Comparison of ENCODE assay signal across 8 cellular contexts in genomic region chr3:81666502-81667121, GRCh38.
A peak's percentile ranks its signal among the peaks of the same experiment; 100 is the strongest.
DNase-seq lines count a peak whose midpoint lies in the region; ATAC-seq and TF ChIP-seq lines count a peak whose summit lies in the region.

No MANE protein-coding gene starts in this region.

- H3K27me3 ChIP-seq in CD4-positive, CD25-positive, alpha-beta regulatory T cell (ENCODE audit: control insufficient read depth, insufficient read depth, low read length): no peaks in the 10 kb centered on the region
- no peaks in the 10 kb centered on the region for H3K27me3 ChIP-seq in GM23248 (replicated peaks; ENCODE audit: insufficient read depth)
- H3K27me3 ChIP-seq in WERI-Rb-1 (ENCODE audit: insufficient read depth, low read depth, severe bottlenecking): no peaks in the 10 kb centered on the region

- H3K4me1 ChIP-seq in CD4-positive, CD25-positive, alpha-beta regulatory T cell (ENCODE audit: control insufficient read depth, insufficient read depth, low read length, poor library complexity, severe bottlenecking): no peaks in the 10 kb centered on the region
- H3K4me1 ChIP-seq in GM23248 (ENCODE audit: insufficient read depth): 0 out of 2 replicates have a peak, but pooled peaks cover 5% of the 10 kb centered on the region

- no peaks in the 10 kb centered on the region for H3K4me1 Mint-ChIP-seq in CD4-positive, CD25-positive, alpha-beta regulatory T cell

- in situ Hi-C loops in GM23248 (cut with MboI): loop anchor here (25.0 kb wide), 1 partner anchor 471 kb away; no protein-coding TSS in a partner anchor

- H3K4me3 Mint-ChIP-seq in CD4-positive, CD25-positive, alpha-beta regulatory T cell: no peak overlapping the region

- TF ChIP-seq CTCF in WERI-Rb-1 (IDR thresholded peaks at IDR 0.05; ENCODE audit: low read depth, low read length): 0 out of 2 replicates have a peak, but pooled peaks have one; percentile 12

- peaks cover 0 to 1% (median 0%) of the 10 kb centered on the region in 7 donors for H3K9me3 Mint-ChIP-seq in CD4-positive, CD25-positive, alpha-beta regulatory T cell

- H3K36me3 Mint-ChIP-seq in CD4-positive, CD25-positive, alpha-beta regulatory T cell: no peaks in the 10 kb centered on the region

- no peak overlapping the region for H3K4me3 ChIP-seq in CD4-positive, CD25-positive, alpha-beta regulatory T cell (ENCODE audit: low read depth, low read length)
- H3K4me3 ChIP-seq in GM23248: no peak overlapping the region
- H3K4me3 ChIP-seq in WERI-Rb-1 (ENCODE audit: low read depth, low read length): no peak overlapping the region

- no peaks in the 10 kb centered on the region for H3K9me3 ChIP-seq in CD4-positive, CD25-positive, alpha-beta regulatory T cell (ENCODE audit: control insufficient read depth in 2 of 2, low read length in 2 of 2)
- H3K9me3 ChIP-seq in GM23248 (ENCODE audit: low read depth) (no peaks in the 10 kb centered on the region), WERI-Rb-1 (ENCODE audit: severe bottlenecking) (no peaks in the 10 kb centered on the region)

- no peak overlapping the region for H3K27ac Mint-ChIP-seq in CD4-positive, CD25-positive, alpha-beta regulatory T cell

- H3K36me3 ChIP-seq in CD4-positive, CD25-positive, alpha-beta regulatory T cell (ENCODE audit: control insufficient read depth, insufficient read depth, low read length): no peaks in the 10 kb centered on the region
- H3K36me3 ChIP-seq in GM23248 (ENCODE audit: low read depth): peaks cover 19% of the 10 kb centered on the region; the same call in 1 of the 2 replicates
- H3K36me3 ChIP-seq in WERI-Rb-1: no peaks in the 10 kb centered on the region

- no peak overlapping the region for H3K4me2 ChIP-seq in GM23248 (ENCODE audit: unreplicated experiment)

- H3F3A ChIP-seq in GM23248 (ENCODE audit: insufficient read depth): peaks cover 4% of the 10 kb centered on the region; the same call in 1 of the 2 replicates

- H2AFZ ChIP-seq in GM23248: no peak overlapping the region

- H3K79me2 ChIP-seq in GM23248 (ENCODE audit: insufficient read depth): peaks cover 95% of the 10 kb centered on the region

- H3K9me2 ChIP-seq in GM23248 (ENCODE audit: insufficient read depth): no peaks in the 10 kb centered on the region

- ATAC-seq in CD4-positive, CD25-positive, alpha-beta regulatory T cell (ENCODE audit: low read depth in 2 of 2): no peak
- ATAC-seq in HG02623 (IDR thresholded peaks at IDR 0.05; ENCODE audit: unreplicated experiment): no peak
- ATAC-seq in HG02840 (IDR thresholded peaks at IDR 0.05; ENCODE audit: low FRiP score, unreplicated experiment): no peak

- H4K20me1 ChIP-seq in GM23248 (ENCODE audit: insufficient read depth): no peaks in the 10 kb centered on the region

- no peak overlapping the region for H3K27ac ChIP-seq in CD4-positive, CD25-positive, alpha-beta regulatory T cell (ENCODE audit: insufficient read depth, low read length, poor library complexity, severe bottlenecking)
- H3K27ac ChIP-seq in GM23248 (no peak overlapping the region), WERI-Rb-1 (no peak overlapping the region)

- no peak overlapping the region for H3K9ac ChIP-seq in GM23248

- DNase-seq in CD4-positive, CD25-positive, alpha-beta regulatory T cell: peak in 2 of 3 donors; percentile 1 to 29
- DNase-seq in GM23248: peak; percentile 46
- no peak for DNase-seq in WERI-Rb-1
- peak; percentile 17 for DNase-seq in kidney tubule cell (ENCODE audit: low spot score)
- no peak for DNase-seq in activated effector memory CD4-positive, alpha-beta T cell treated with anti-CD3 and anti-CD28 coated beads, Interleukin-2, amount 50 U/mL, for 16 hours
- DNase-seq in HT-29 (ENCODE audit: low spot score): no peak

- H3K27me3 Mint-ChIP-seq in CD4-positive, CD25-positive, alpha-beta regulatory T cell: no peaks in the 10 kb centered on the region

Comparison
In these comparisons a context has a peak if more than half of its experiments do, and no peak if none do; other contexts are left out.
1. DNase-seq: peak in CD4-positive, CD25-positive, alpha-beta regulatory T cell (2 of 3), GM23248 (single experiment) and kidney tubule cell (single experiment); none in WERI-Rb-1 (single experiment), activated effector memory CD4-positive, alpha-beta T cell treated with anti-CD3 and anti-CD28 coated beads, Interleukin-2, amount 50 U/mL, for 16 hours (single experiment) and HT-29 (single experiment).